ENCODE assay signal across 14 cellular contexts in genomic region chr12:117080707-117081141, GRCh38. TPM values are rescaled to one million over a fixed set of nuclear protein-coding genes. Genes with fewer than 3 reads are reported as not detected.
A peak's percentile ranks its signal among the peaks of the same experiment; 100 is the strongest.
DNase-seq lines count a peak whose midpoint lies in the region; ATAC-seq and TF ChIP-seq lines count a peak whose summit lies in the region.
"Had no signal": no experiment of that assay in that cellular context is flagged by ENCODE, and none has a peak within 500 bp of the region (broad histone marks: within the 10 kb centered on the region; RNA-seq: fewer than 3 reads in every experiment).

No MANE protein-coding gene starts in this region.

- H4K8ac ChIP-seq in neuronal stem cell (ENCODE audit: low read depth, low read length) = no peak overlapping the region

- TF ChIP-seq CTCF in heart right ventricle (IDR thresholded peaks at IDR 0.05) = no peak
- TF ChIP-seq CTCF in right atrium auricular region (IDR thresholded peaks at IDR 0.05) = no peak
- no peak for TF ChIP-seq CTCF in DND-41 (IDR thresholded peaks at IDR 0.05; ENCODE audit: borderline replicate concordance, extremely low read depth, low read length, poor library complexity, severe bottlenecking)
- TF ChIP-seq CTCF in Caco-2 (IDR thresholded peaks at IDR 0.05; ENCODE audit: insufficient read depth in 1 of 2, low read depth in 1 of 2, low read length in 1 of 2, severe bottlenecking in 1 of 2, unreplicated experiment in 1 of 2) = no peak

- H2BK12ac ChIP-seq in neuronal stem cell (ENCODE audit: low read length) = no peak overlapping the region

- intact Hi-C loops in heart right ventricle (cut with DNase I) = no loop called here
- intact Hi-C loops in Caco-2 (cut with micrococcal nuclease; ENCODE audit: unreplicated experiment) = no loop called here

- peaks cover 57% of the 10 kb centered on the region for H3K79me2 ChIP-seq in DND-41 (ENCODE audit: insufficient read depth, low read length)

- no peak overlapping the region for H3K9ac ChIP-seq in DND-41 (ENCODE audit: low read depth, low read length)
- H3K9ac ChIP-seq in neuronal stem cell (ENCODE audit: low read depth, low read length, poor library complexity) = no peak overlapping the region

- CTCF ChIA-PET in Caco-2 (lab: Charles Lee) = no interaction called here

- BruUV-seq in Caco-2 (replicated peaks; lab: Mats Ljungman, UMichigan) = no TSS peak

- H3K14ac ChIP-seq in neuronal stem cell (ENCODE audit: low read length) = no peak overlapping the region

- peak overlapping the region in 6 of 10 donors; percentile 15 to 55 (median 33) for H3K27ac ChIP-seq in heart right ventricle
- peak overlapping the region in 1 of 2 donors; percentile 35 for H3K27ac ChIP-seq in right atrium auricular region
- H3K27ac ChIP-seq in DND-41 (ENCODE audit: low read length) = 0 out of 2 replicates have a peak overlapping the region, but pooled peaks have one; percentile 18
- H3K27ac ChIP-seq in neuronal stem cell (replicated peaks; ENCODE audit: low read length) = no peak overlapping the region

- WGBS in heart right ventricle, 2 donors = 42 to 51% methylated on average over 6 of the region's 6 CpGs
- no CpG with 5 or more reads among the region's 6 CpGs for WGBS in neuronal stem cell (ENCODE audit: extremely low coverage in 2 of 2, insufficient read length in 2 of 2, insufficient replicate concordance in 1 of 2), 2 donors

- H4K20me1 ChIP-seq in DND-41 (ENCODE audit: insufficient read depth, low read length) = peaks cover 11% of the 10 kb centered on the region

- no peak overlapping the region for H2AFZ ChIP-seq in DND-41 (ENCODE audit: low read depth, low read length)
- peak overlapping the region; percentile 4 for H2AFZ ChIP-seq in neuronal stem cell (ENCODE audit: low read length)

- no peaks in the 10 kb centered on the region for H3K9me3 ChIP-seq in heart right ventricle
- H3K9me3 ChIP-seq in right atrium auricular region = no peaks in the 10 kb centered on the region
- no peaks in the 10 kb centered on the region for H3K9me3 ChIP-seq in DND-41 (ENCODE audit: insufficient read depth, low read length, severe bottlenecking)
- no peaks in the 10 kb centered on the region for H3K9me3 ChIP-seq in neuronal stem cell (replicated peaks in 1 of 2; ENCODE audit: control insufficient read depth in 2 of 2, insufficient read depth in 1 of 2, low read depth in 1 of 2, low read length in 2 of 2)
- no peaks in the 10 kb centered on the region for H3K9me3 ChIP-seq in Caco-2

- no peak overlapping the region for H3K4me3 Mint-ChIP-seq in Caco-2 (ENCODE audit: unreplicated experiment)

- H3K23ac ChIP-seq in neuronal stem cell (ENCODE audit: low read depth, low read length, poor library complexity) = no peak overlapping the region

- H3K79me1 ChIP-seq in neuronal stem cell (ENCODE audit: low read depth, low read length) = no peaks in the 10 kb centered on the region

- H3K36me3 Mint-ChIP-seq in Caco-2 (ENCODE audit: insufficient read depth, unreplicated experiment) = no peaks in the 10 kb centered on the region

- H3K9me3 Mint-ChIP-seq in Caco-2 (ENCODE audit: unreplicated experiment) = no peaks in the 10 kb centered on the region

- H3K27ac Mint-ChIP-seq in Caco-2 (ENCODE audit: unreplicated experiment) = no peak overlapping the region

- peaks cover 5% of the 10 kb centered on the region for H3K4me1 Mint-ChIP-seq in Caco-2 (ENCODE audit: low read depth, unreplicated experiment)

- H2BK15ac ChIP-seq in neuronal stem cell (ENCODE audit: low read length) = peak overlapping the region; percentile 14

- no peak overlapping the region for H4K91ac ChIP-seq in neuronal stem cell (ENCODE audit: low read depth, low read length, poor library complexity)

- peaks cover 0 to 70% (median 25%) of the 10 kb centered on the region in 9 donors for H3K4me1 ChIP-seq in heart right ventricle
- H3K4me1 ChIP-seq in right atrium auricular region = peaks cover 0 to 23% of the 10 kb centered on the region in 2 donors
- peaks cover 34% of the 10 kb centered on the region for H3K4me1 ChIP-seq in DND-41 (ENCODE audit: insufficient read depth, low read length)
- H3K4me1 ChIP-seq in neuronal stem cell (ENCODE audit: control insufficient read depth in 2 of 2, insufficient read depth in 1 of 2, low read depth in 1 of 2, low read length in 2 of 2) = peaks cover 7 to 16% of the 10 kb centered on the region in 2 donors
- no peaks in the 10 kb centered on the region for H3K4me1 ChIP-seq in Caco-2

- no peak overlapping the region for H3K4me2 ChIP-seq in DND-41 (ENCODE audit: insufficient read depth, low read length)
- H3K4me2 ChIP-seq in neuronal stem cell (ENCODE audit: insufficient read depth, low read length, poor library complexity, severe bottlenecking) = no peak overlapping the region

- H3K27me3 ChIP-seq in heart right ventricle (no peaks in the 10 kb centered on the region), right atrium auricular region (no peaks in the 10 kb centered on the region), DND-41 (ENCODE audit: insufficient read depth, low read length, poor library complexity) (no peaks in the 10 kb centered on the region), neuronal stem cell (ENCODE audit: control insufficient read depth in 3 of 3, insufficient read depth in 3 of 3, low read depth in 1 of 3, low read length in 3 of 3) (peaks cover 0 to 20% (median 0%) of the 10 kb centered on the region in 3 experiments), Caco-2 (replicated peaks; ENCODE audit: control insufficient read depth, insufficient read depth, low read length) (no peaks in the 10 kb centered on the region)

- no peak overlapping the region for H3K4ac ChIP-seq in neuronal stem cell (ENCODE audit: low read length)

- H2BK5ac ChIP-seq in neuronal stem cell (ENCODE audit: low read length) = no peak overlapping the region

- H3K27me3 Mint-ChIP-seq in Caco-2 (ENCODE audit: insufficient read depth, unreplicated experiment) = no peaks in the 10 kb centered on the region

- H3K18ac ChIP-seq in neuronal stem cell (ENCODE audit: low read length) = no peak overlapping the region

- H3K36me3 ChIP-seq in heart right ventricle = no peaks in the 10 kb centered on the region
- no peaks in the 10 kb centered on the region for H3K36me3 ChIP-seq in right atrium auricular region
- no peaks in the 10 kb centered on the region for H3K36me3 ChIP-seq in DND-41 (ENCODE audit: insufficient read depth, low read length)
- H3K36me3 ChIP-seq in neuronal stem cell (replicated peaks in 1 of 2; ENCODE audit: control insufficient read depth in 2 of 2, insufficient read depth in 2 of 2, low read length in 2 of 2) = no peaks in the 10 kb centered on the region
- no peaks in the 10 kb centered on the region for H3K36me3 ChIP-seq in Caco-2 (ENCODE audit: control insufficient read depth, insufficient read depth, low read length)

- POLR2A ChIA-PET in Caco-2 (lab: Charles Lee) = no interaction called here

- H2AK5ac ChIP-seq in neuronal stem cell (ENCODE audit: low read depth, low read length) = no peak overlapping the region

- no peak for DNase-seq in heart right ventricle
- DNase-seq in right atrium auricular region (ENCODE audit: low spot score) = no peak
- DNase-seq in DND-41 = no peak
- DNase-seq in neuronal stem cell (ENCODE audit: low spot score) = no peak
- no peak for DNase-seq in Caco-2
- DNase-seq: AML-193, NCI-H2029, NCI-H226, Right ventricle myocardium superior had no signal

- H2BK120ac ChIP-seq in neuronal stem cell (ENCODE audit: low read depth, low read length) = no peak overlapping the region

- H3K4me3 ChIP-seq in heart right ventricle (no peak overlapping the region), right atrium auricular region (no peak overlapping the region), DND-41 (ENCODE audit: low read depth in 1 of 2, low read length in 2 of 2) (no peak overlapping the region), neuronal stem cell (ENCODE audit: low read length in 2 of 2) (no peak overlapping the region), Caco-2 (ENCODE audit: low read depth, low read length) (no peak overlapping the region)

- no peak for ATAC-seq in heart right ventricle
- ATAC-seq in DND-41 (ENCODE audit: insufficient read depth, low read depth) = no peak
- peak; percentile 89 for ATAC-seq in SK-N-SH treated with all-trans-retinoic acid at 6 μM for 48 hours
- ATAC-seq in HG02642 (IDR thresholded peaks at IDR 0.05; ENCODE audit: poor library complexity, unreplicated experiment) = no peak
- ATAC-seq in GM21717 (IDR thresholded peaks at IDR 0.05; ENCODE audit: unreplicated experiment) = no peak
- ATAC-seq: Panc1 had no signal

TF ChIP-seq in SK-N-SH treated with all-trans-retinoic acid at 6 μM for 48 hours, 23 proteins besides CTCF, POLR2A, EP300 and RAD21:
- TF ChIP-seq SNAI2 (CRISPR knock-in tag; IDR thresholded peaks at IDR 0.05) = no peak

RNA-seq across cellular contexts. Expression of gene TESC, which starts 18.5 kb away (rescaled TPM):
- total RNA-seq in heart right ventricle = 100 to 1,000 TPM in 2 of 10 donors, 10 to 100 TPM in 8; 37.3 to 122 (median 62.8) TPM
- polyA plus RNA-seq in heart right ventricle = 10 to 100 TPM; 63.9 to 83.2 TPM
- total RNA-seq in right atrium auricular region = 10 to 100 TPM; 31.2 to 36.2 TPM
- polyA plus RNA-seq in neuronal stem cell (2013, experiment 1 of 2) = 13.2 TPM
- polyA plus RNA-seq in neuronal stem cell (2013, experiment 2 of 2) = 12.4 TPM
- 4.8 and 6.8 TPM in 2 replicates for total RNA-seq in Caco-2 (2022)
- total RNA-seq: LHCN-M2 had no signal
